ENCODE assay signal across 1 cellular context in genomic region chr6:24402697-24403500, GRCh38.
TF ChIP-seq lines count a peak whose summit lies in the region.

TSS of gene MRS2 (plus strand) at chr6:24402936. CDS start at chr6:24403047, 111 bp downstream.

TF ChIP-seq in HepG2, 621 proteins besides CTCF, POLR2A, EP300 and RAD21 (continued from another document and continues in another):
- TF ChIP-seq ZBED4 (CRISPR knock-in tag; IDR thresholded peaks at IDR 0.05; ENCODE audit: borderline replicate concordance) (no peak), CAMTA2 (CRISPR knock-in tag; IDR thresholded peaks at IDR 0.05; ENCODE audit: borderline replicate concordance) (peak; percentile 98), HNF1B (CRISPR knock-in tag; IDR thresholded peaks at IDR 0.05) (peak; percentile 14; the same call in 1 of the 2 replicates), ATAD3A (CRISPR knock-in tag; IDR thresholded peaks at IDR 0.05) (no peak), MED8 (CRISPR knock-in tag; IDR thresholded peaks at IDR 0.05; ENCODE audit: insufficient replicate concordance) (peak; percentile 87), MAF1 (CRISPR knock-in tag; IDR thresholded peaks at IDR 0.05; ENCODE audit: borderline replicate concordance) (peak; percentile 90; the same call in 1 of the 2 replicates), ZNF562 (CRISPR knock-in tag; IDR thresholded peaks at IDR 0.05; ENCODE audit: borderline replicate concordance) (no peak), ZNF639 (CRISPR knock-in tag; conservative IDR thresholded peaks at IDR 0.05) (no peak), ZFP1 (CRISPR knock-in tag; IDR thresholded peaks at IDR 0.05) (no peak), TIGD3 (CRISPR knock-in tag; IDR thresholded peaks at IDR 0.05; ENCODE audit: borderline replicate concordance) (peak; percentile 98; the same call in 1 of the 2 replicates), ZNF558 (CRISPR knock-in tag; IDR thresholded peaks at IDR 0.05; ENCODE audit: borderline replicate concordance) (peak; percentile 85; the same call in 1 of the 2 replicates), ZMAT5 (CRISPR knock-in tag; IDR thresholded peaks at IDR 0.05; ENCODE audit: borderline replicate concordance, low read depth) (no peak), SRSF4 (IDR thresholded peaks at IDR 0.05; ENCODE audit: low read depth, low read length, poor library complexity, severe bottlenecking) (no peak), E2F1 (CRISPR knock-in tag; IDR thresholded peaks at IDR 0.05) (peak; percentile 59; the same call in 1 of the 2 replicates), ZNF567 (CRISPR knock-in tag; IDR thresholded peaks at IDR 0.05; ENCODE audit: borderline replicate concordance) (peak; percentile 99; the same call in 1 of the 2 replicates), GATAD1 (CRISPR knock-in tag; IDR thresholded peaks at IDR 0.05) (peak; percentile 94), FOXJ3 (CRISPR knock-in tag; IDR thresholded peaks at IDR 0.05; ENCODE audit: borderline replicate concordance) (0 out of 2 replicates have a peak, but pooled peaks have one; percentile 47), ZNF619 (CRISPR knock-in tag; IDR thresholded peaks at IDR 0.05) (peak; percentile 95; the same call in 1 of the 2 replicates), EZH2 (conservative IDR thresholded peaks at IDR 0.05; ENCODE audit: low read depth, low read length) (no peak), ZNF776 (CRISPR knock-in tag; IDR thresholded peaks at IDR 0.05) (peak; percentile 96; the same call in 1 of the 2 replicates), ZFY (CRISPR knock-in tag; IDR thresholded peaks at IDR 0.05) (peak; percentile 100), ZNF296 (CRISPR knock-in tag; conservative IDR thresholded peaks at IDR 0.05) (0 out of 2 replicates have a peak, but pooled peaks have one; percentile 67), GZF1 (CRISPR knock-in tag; IDR thresholded peaks at IDR 0.05) (peak; percentile 94), ZNF782 (CRISPR knock-in tag; IDR thresholded peaks at IDR 0.05; ENCODE audit: borderline replicate concordance) (peak; percentile 99), ZNF563 (CRISPR knock-in tag; IDR thresholded peaks at IDR 0.05) (peak; percentile 92), SYNCRIP (IDR thresholded peaks at IDR 0.05; ENCODE audit: insufficient read depth, low read depth, low read length) (no peak), FOXP1 (IDR thresholded peaks at IDR 0.05) (no peak), FOXP1 (CRISPR knock-in tag; IDR thresholded peaks at IDR 0.05) (no peak), SNAPC4 (CRISPR knock-in tag; IDR thresholded peaks at IDR 0.05) (no peak; the same call in 1 of the 2 replicates), SMAD1 (CRISPR knock-in tag; IDR thresholded peaks at IDR 0.05; ENCODE audit: borderline replicate concordance, low read depth) (peak; percentile 81; the same call in 1 of the 2 replicates), MYNN (CRISPR knock-in tag; IDR thresholded peaks at IDR 0.05; ENCODE audit: low read depth) (0 out of 2 replicates have a peak, but pooled peaks have one; percentile 56), ZNF234 (CRISPR knock-in tag; conservative IDR thresholded peaks at IDR 0.05) (no peak), MTA3 (CRISPR knock-in tag; IDR thresholded peaks at IDR 0.05) (no peak), DBP (CRISPR knock-in tag; IDR thresholded peaks at IDR 0.05; ENCODE audit: not compliant biosample characterization) (peak; percentile 97), HDAC6 (IDR thresholded peaks at IDR 0.05; ENCODE audit: low read depth, low read length) (no peak), ZNF101 (CRISPR knock-in tag; IDR thresholded peaks at IDR 0.05; ENCODE audit: borderline replicate concordance, low read depth) (no peak; the same call in 1 of the 2 replicates), HNRNPL (IDR thresholded peaks at IDR 0.05; ENCODE audit: low read depth, low read length) (peak; percentile 65; the same call in 1 of the 2 replicates), TSC22D2 (CRISPR knock-in tag; IDR thresholded peaks at IDR 0.05; ENCODE audit: borderline replicate concordance) (peak; percentile 83; the same call in 1 of the 2 replicates), ZNF180 (CRISPR knock-in tag; IDR thresholded peaks at IDR 0.05; ENCODE audit: borderline replicate concordance, low read depth) (peak; percentile 96; the same call in 1 of the 2 replicates), ZNF574 (CRISPR knock-in tag; IDR thresholded peaks at IDR 0.05) (peak; percentile 91), ZNF564 (CRISPR knock-in tag; IDR thresholded peaks at IDR 0.05) (peak; percentile 92), RXRB (CRISPR knock-in tag; IDR thresholded peaks at IDR 0.05; ENCODE audit: borderline replicate concordance) (peak; percentile 58)
